Comparison of ENCODE assay signal across 11 cellular contexts in genomic region chr13:21142766-21143165, GRCh38. TPM values are rescaled to one million over a fixed set of nuclear protein-coding genes. Genes with fewer than 3 reads are reported as not detected.
DNase-seq lines count a peak whose midpoint lies in the region; ATAC-seq and TF ChIP-seq lines count a peak whose summit lies in the region.
"Had no signal": no experiment of that assay in that cellular context is flagged by ENCODE, and none has a peak within 500 bp of the region (broad histone marks: within the 10 kb centered on the region; RNA-seq: fewer than 3 reads in every experiment).

No MANE protein-coding gene starts in this region.

- no peak overlapping the region for H3K27ac ChIP-seq in CD4-positive, alpha-beta T cell (ENCODE audit: low read depth, low read length)
- no peak overlapping the region for H3K27ac ChIP-seq in HUES6 (ENCODE audit: low read depth, low read length)

- peaks cover 4% of the 10 kb centered on the region for H3K27me3 Mint-ChIP-seq in CD4-positive, alpha-beta T cell
- H3K27me3 Mint-ChIP-seq in natural killer cell (ENCODE audit: low read depth in 2 of 2): no peaks in the 10 kb centered on the region

- H3K9ac ChIP-seq in HUES6 (ENCODE audit: low read length) (no peak overlapping the region), adipocyte (ENCODE audit: low read length) (no peak overlapping the region)

- intact Hi-C loops in CD4-positive, alpha-beta T cell (cut with DNase I, micrococcal nuclease): no loop called here
- intact Hi-C loops in natural killer cell (cut with micrococcal nuclease): no loop called here

- TF ChIP-seq CTCF in CD4-positive, alpha-beta T cell (IDR thresholded peaks at IDR 0.05): no peak
- no peak for TF ChIP-seq CTCF in natural killer cell (IDR thresholded peaks at IDR 0.05)

- H3K4me3 ChIP-seq in HUES6 (ENCODE audit: low read depth, low read length) (peak overlapping the region; percentile 29), adipocyte (ENCODE audit: low read length) (peak overlapping the region; percentile 42)

- no peaks in the 10 kb centered on the region for H3K9me3 Mint-ChIP-seq in CD4-positive, alpha-beta T cell
- H3K9me3 Mint-ChIP-seq in natural killer cell: no peaks in the 10 kb centered on the region

- no peaks in the 10 kb centered on the region for H3K9me3 ChIP-seq in CD4-positive, alpha-beta T cell (ENCODE audit: control insufficient read depth, low read length)
- H3K9me3 ChIP-seq in HUES6 (ENCODE audit: control insufficient read depth, insufficient read depth, low read depth, low read length): no peaks in the 10 kb centered on the region
- H3K9me3 ChIP-seq in adipocyte (ENCODE audit: control insufficient read depth, low read length): no peaks in the 10 kb centered on the region

- CTCF ChIA-PET in CD4-positive, alpha-beta T cell (lab: Charles Lee): interaction anchor here (0.9 kb wide), 1 partner anchor 34 kb away, joined by 3 read pairs; the partner anchor contains the start of genes MRPL57 and SKA3

- H3K36me3 ChIP-seq in HUES6 (ENCODE audit: control insufficient read depth, insufficient read depth, low read length): peaks cover 48% of the 10 kb centered on the region
- H3K36me3 ChIP-seq in adipocyte (ENCODE audit: control insufficient read depth, insufficient read depth, low read length, severe bottlenecking): peaks cover 34% of the 10 kb centered on the region

- H3K36me3 Mint-ChIP-seq in CD4-positive, alpha-beta T cell (ENCODE audit: low read depth): peaks cover 66% of the 10 kb centered on the region
- H3K36me3 Mint-ChIP-seq in natural killer cell: peaks cover 14% of the 10 kb centered on the region

- H3K4me1 Mint-ChIP-seq in CD4-positive, alpha-beta T cell (ENCODE audit: low read depth): peaks cover 43% of the 10 kb centered on the region
- peaks cover 35 to 44% of the 10 kb centered on the region in 2 donors for H3K4me1 Mint-ChIP-seq in natural killer cell

- peak overlapping the region; percentile 92 for H3K4me3 Mint-ChIP-seq in CD4-positive, alpha-beta T cell
- H3K4me3 Mint-ChIP-seq in natural killer cell: peak overlapping the region; percentile 35

- DNase-seq in CD4-positive, alpha-beta T cell: no peak
- DNase-seq in adipocyte (ENCODE audit: low read depth) (no peak), natural killer cell (no peak), DMS 273 (lab: John Stamatoyannopoulos, UW; ENCODE audit: unreplicated experiment) (no peak), germinal center (ENCODE audit: low spot score) (no peak)
- DNase-seq in activated CD4-positive, alpha-beta T cell treated with anti-CD3 and anti-CD28 coated beads, Interleukin-2, amount 50 U/mL, for 1 hour: no peak
- DNase-seq: DMS53; NCI-H187; stimulated activated CD4-positive, alpha-beta T cell treated with anti-CD3 and anti-CD28 coated beads, Interleukin-2, amount 100 ng/mL, for 48 hours had no signal

- H3K4me1 ChIP-seq in HUES6 (ENCODE audit: control insufficient read depth, insufficient read depth, low read length) (peaks cover 14% of the 10 kb centered on the region), adipocyte (ENCODE audit: control insufficient read depth, insufficient read depth, low read length) (peaks cover 24% of the 10 kb centered on the region)

- H3K27ac Mint-ChIP-seq in CD4-positive, alpha-beta T cell: peak overlapping the region; percentile 77
- peak overlapping the region; percentile 63 to 77 for H3K27ac Mint-ChIP-seq in natural killer cell

- POLR2A ChIA-PET in CD4-positive, alpha-beta T cell (lab: Charles Lee): interaction anchor here (0.6 kb wide), 1 partner anchor 280 kb away, joined by 3 read pairs; no protein-coding TSS in a partner anchor

- ATAC-seq in CD4-positive, alpha-beta T cell (ENCODE audit: poor library complexity): no peak
- ATAC-seq in natural killer cell (no peak), GM19463 (IDR thresholded peaks at IDR 0.05; ENCODE audit: unreplicated experiment) (no peak)

- no peaks in the 10 kb centered on the region for H3K27me3 ChIP-seq in CD4-positive, alpha-beta T cell (ENCODE audit: control insufficient read depth, insufficient read depth, low read length)
- H3K27me3 ChIP-seq in HUES6 (ENCODE audit: control insufficient read depth, insufficient read depth, low read length) (no peaks in the 10 kb centered on the region), adipocyte (replicated peaks; ENCODE audit: control insufficient read depth, insufficient read depth, low read length) (no peaks in the 10 kb centered on the region)

RNA-seq across cellular contexts. Expression of gene SAP18, which starts 2.8 kb away (rescaled TPM):
- 100 to 1,000 TPM; 240 to 259 TPM for total RNA-seq in CD4-positive, alpha-beta T cell
- total RNA-seq in natural killer cell: 100 to 1,000 TPM; 195 to 228 (median 225) TPM

RNA-seq across cellular contexts. Expression of gene SKA3, which starts 33.6 kb away (rescaled TPM):
- under 1 TPM in 1 of 2 experiments, not detected in 1; 0.30 TPM for total RNA-seq in CD4-positive, alpha-beta T cell
- 1 to 10 TPM; 1.3 to 3.2 (median 1.4) TPM for total RNA-seq in natural killer cell

RNA-seq across cellular contexts. Expression of gene MRPL57, which starts 33.7 kb away (rescaled TPM):
- total RNA-seq in CD4-positive, alpha-beta T cell: 10 to 100 TPM; 10.0 to 10.5 TPM
- total RNA-seq in natural killer cell: 1 to 10 TPM; 7.8 to 9.9 (median 8.3) TPM
